ENCODE assay signal across 1 cellular context in genomic region chr12:46376579-46376978, GRCh38.
A peak's percentile ranks its signal among the peaks of the same experiment; 100 is the strongest.
TF ChIP-seq lines count a peak whose summit lies in the region.

No MANE protein-coding gene starts in this region.

TF ChIP-seq in HepG2, 621 proteins besides CTCF, POLR2A, EP300 and RAD21:
- TF ChIP-seq ZFX (CRISPR knock-in tag; IDR thresholded peaks at IDR 0.05; ENCODE audit: low read depth) (peak; percentile 19; the same call in 1 of the 2 replicates), SOX6 (IDR thresholded peaks at IDR 0.05) (no peak), SOX6 (CRISPR knock-in tag; IDR thresholded peaks at IDR 0.05) (0 out of 2 replicates have a peak, but pooled peaks have one; percentile 11), PAXIP1 (CRISPR knock-in tag; conservative IDR thresholded peaks at IDR 0.05) (0 out of 2 replicates have a peak, but pooled peaks have one; percentile 14), ZNF75D (CRISPR knock-in tag; IDR thresholded peaks at IDR 0.05; ENCODE audit: borderline replicate concordance) (no peak), NFYC (CRISPR knock-in tag; IDR thresholded peaks at IDR 0.05) (no peak), GATAD2A (CRISPR knock-in tag; IDR thresholded peaks at IDR 0.05) (peak; percentile 51), SNAPC5 (CRISPR knock-in tag; IDR thresholded peaks at IDR 0.05; ENCODE audit: borderline replicate concordance) (no peak), ARID5B (CRISPR knock-in tag; IDR thresholded peaks at IDR 0.05) (peak; percentile 22; the same call in 1 of the 2 replicates), ZNF280B (CRISPR knock-in tag; IDR thresholded peaks at IDR 0.05; ENCODE audit: borderline replicate concordance) (no peak), BORCS8-MEF2B (CRISPR knock-in tag; IDR thresholded peaks at IDR 0.05) (no peak), ZNF644 (CRISPR knock-in tag; IDR thresholded peaks at IDR 0.05; ENCODE audit: low read depth) (0 out of 2 replicates have a peak, but pooled peaks have one; percentile 53), MXI1 (IDR thresholded peaks at IDR 0.05; ENCODE audit: borderline replicate concordance, low read depth, low read length) (no peak), SAP130 (CRISPR knock-in tag; IDR thresholded peaks at IDR 0.05; ENCODE audit: low read depth) (peak; percentile 24; the same call in 1 of the 2 replicates), ZNF691 (CRISPR knock-in tag; IDR thresholded peaks at IDR 0.05; ENCODE audit: borderline replicate concordance, low read depth) (no peak), ZNF629 (CRISPR knock-in tag; conservative IDR thresholded peaks at IDR 0.05) (peak; percentile 73), SOX5 (CRISPR knock-in tag; IDR thresholded peaks at IDR 0.05; ENCODE audit: borderline replicate concordance) (peak; percentile 20; the same call in 1 of the 2 replicates), MED1 (CRISPR knock-in tag; IDR thresholded peaks at IDR 0.05) (peak; percentile 57), ZNF331 (CRISPR knock-in tag; IDR thresholded peaks at IDR 0.05) (0 out of 2 replicates have a peak, but pooled peaks have one; percentile 14), HOMEZ (CRISPR knock-in tag; IDR thresholded peaks at IDR 0.05; ENCODE audit: low read depth) (peak; percentile 50; the same call in 1 of the 2 replicates), POGZ (CRISPR knock-in tag; IDR thresholded peaks at IDR 0.05) (0 out of 2 replicates have a peak, but pooled peaks have one; percentile 31), ZNF263 (CRISPR knock-in tag; IDR thresholded peaks at IDR 0.05) (no peak), GFI1 (CRISPR knock-in tag; IDR thresholded peaks at IDR 0.05; ENCODE audit: borderline replicate concordance) (no peak), HDAC2 (CRISPR knock-in tag; IDR thresholded peaks at IDR 0.05) (0 out of 2 replicates have a peak, but pooled peaks have one; percentile 17), NR2F6 (IDR thresholded peaks at IDR 0.05) (no peak), NR2F6 (CRISPR knock-in tag; IDR thresholded peaks at IDR 0.05) (peak; percentile 22; the same call in 1 of the 2 replicates), HNF4A (CRISPR knock-in tag; IDR thresholded peaks at IDR 0.05) (peak; percentile 66), ZFY (CRISPR knock-in tag; IDR thresholded peaks at IDR 0.05) (0 out of 2 replicates have a peak, but pooled peaks have one; percentile 22), SOX13 (IDR thresholded peaks at IDR 0.05) (no peak), SOX13 (CRISPR knock-in tag; conservative IDR thresholded peaks at IDR 0.05 in 1 of 2, IDR thresholded peaks at IDR 0.05 in 1 of 2) (peak in 1 of 2 experiments; percentile 30; a peak in 1 of 4 replicates), SALL1 (CRISPR knock-in tag; IDR thresholded peaks at IDR 0.05) (0 out of 2 replicates have a peak, but pooled peaks have one; percentile 28), ZBTB37 (CRISPR knock-in tag; IDR thresholded peaks at IDR 0.05) (0 out of 2 replicates have a peak, but pooled peaks have one; percentile 34)
